Comparison of ENCODE assay signal across 1 cellular context in the genomic region with DNA sequence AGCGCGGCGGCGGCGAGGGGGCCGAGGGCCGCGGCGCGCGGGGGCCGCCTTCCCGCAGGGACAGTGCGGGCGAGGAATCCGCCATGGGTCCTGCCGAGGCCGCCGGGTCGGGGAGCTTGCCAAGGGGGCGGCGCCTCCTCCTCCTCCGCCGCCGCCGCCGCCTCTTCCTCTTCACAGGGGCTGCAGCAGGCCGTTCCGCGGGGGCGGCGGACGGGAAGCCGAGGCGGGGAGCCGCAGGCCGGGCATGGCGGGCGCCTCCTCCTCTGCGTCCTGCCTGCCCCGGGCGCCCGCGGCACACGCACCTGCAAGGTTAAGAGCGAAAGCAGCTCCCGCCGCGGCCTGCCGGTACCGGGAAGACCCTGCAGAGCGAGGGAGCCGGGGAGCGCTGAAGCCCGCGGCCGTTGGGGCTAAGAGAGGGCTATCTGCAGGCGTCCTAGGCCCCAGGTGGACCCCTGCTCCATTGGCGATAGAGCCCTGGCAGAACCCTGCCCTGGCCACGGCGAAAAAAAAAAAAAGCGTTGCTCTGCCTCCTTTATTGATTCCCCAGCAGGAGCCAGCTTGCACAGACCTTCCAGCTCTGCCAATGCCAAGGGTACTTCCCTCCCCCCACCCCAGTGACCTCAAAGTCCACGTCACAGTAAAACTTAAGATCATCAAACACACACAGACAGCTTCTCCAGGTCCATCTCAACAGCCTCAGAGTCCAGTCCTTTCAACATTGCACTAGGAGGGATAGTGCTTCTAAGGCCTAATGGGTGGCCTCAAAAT.
TF ChIP-seq lines count a peak whose summit lies in the region.

A gene with protein sequence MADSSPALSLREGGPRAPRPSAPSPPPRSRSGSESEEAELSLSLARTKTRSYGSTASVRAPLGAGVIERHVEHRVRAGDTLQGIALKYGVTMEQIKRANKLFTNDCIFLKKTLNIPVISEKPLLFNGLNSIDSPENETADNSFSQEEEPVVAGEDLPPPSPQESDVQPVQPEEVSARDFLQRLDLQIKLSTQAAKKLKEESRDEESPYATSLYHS (minus strand): TSS at position 118 of the 768 bp plus-strand sequence. CDS start 33 bp downstream, at position 85.

TF ChIP-seq in K562, 482 proteins besides CTCF, POLR2A, EP300 and RAD21 (continued from another document):
- TF ChIP-seq MYC (IDR thresholded peaks at IDR 0.05; ENCODE audit: low read depth, low read length) (no peak; the same call in 1 of the 2 replicates), MYC (CRISPR knock-in tag; IDR thresholded peaks at IDR 0.05; ENCODE audit: borderline replicate concordance, low read depth) (no peak), SMARCA4 (IDR thresholded peaks at IDR 0.05) (no peak), MAFG (tag; conservative IDR thresholded peaks at IDR 0.05) (no peak), CBX2 (IDR thresholded peaks at IDR 0.05; ENCODE audit: insufficient read depth, low read length, poor library complexity, severe bottlenecking) (no peak), DIDO1 (tag; IDR thresholded peaks at IDR 0.05; ENCODE audit: low read depth) (no peak)
- TF ChIP-seq, protein P1, sequence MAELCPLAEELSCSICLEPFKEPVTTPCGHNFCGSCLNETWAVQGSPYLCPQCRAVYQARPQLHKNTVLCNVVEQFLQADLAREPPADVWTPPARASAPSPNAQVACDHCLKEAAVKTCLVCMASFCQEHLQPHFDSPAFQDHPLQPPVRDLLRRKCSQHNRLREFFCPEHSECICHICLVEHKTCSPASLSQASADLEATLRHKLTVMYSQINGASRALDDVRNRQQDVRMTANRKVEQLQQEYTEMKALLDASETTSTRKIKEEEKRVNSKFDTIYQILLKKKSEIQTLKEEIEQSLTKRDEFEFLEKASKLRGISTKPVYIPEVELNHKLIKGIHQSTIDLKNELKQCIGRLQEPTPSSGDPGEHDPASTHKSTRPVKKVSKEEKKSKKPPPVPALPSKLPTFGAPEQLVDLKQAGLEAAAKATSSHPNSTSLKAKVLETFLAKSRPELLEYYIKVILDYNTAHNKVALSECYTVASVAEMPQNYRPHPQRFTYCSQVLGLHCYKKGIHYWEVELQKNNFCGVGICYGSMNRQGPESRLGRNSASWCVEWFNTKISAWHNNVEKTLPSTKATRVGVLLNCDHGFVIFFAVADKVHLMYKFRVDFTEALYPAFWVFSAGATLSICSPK (IDR thresholded peaks at IDR 0.05; ENCODE audit: borderline replicate concordance) = no peak
- TF ChIP-seq, protein P2, sequence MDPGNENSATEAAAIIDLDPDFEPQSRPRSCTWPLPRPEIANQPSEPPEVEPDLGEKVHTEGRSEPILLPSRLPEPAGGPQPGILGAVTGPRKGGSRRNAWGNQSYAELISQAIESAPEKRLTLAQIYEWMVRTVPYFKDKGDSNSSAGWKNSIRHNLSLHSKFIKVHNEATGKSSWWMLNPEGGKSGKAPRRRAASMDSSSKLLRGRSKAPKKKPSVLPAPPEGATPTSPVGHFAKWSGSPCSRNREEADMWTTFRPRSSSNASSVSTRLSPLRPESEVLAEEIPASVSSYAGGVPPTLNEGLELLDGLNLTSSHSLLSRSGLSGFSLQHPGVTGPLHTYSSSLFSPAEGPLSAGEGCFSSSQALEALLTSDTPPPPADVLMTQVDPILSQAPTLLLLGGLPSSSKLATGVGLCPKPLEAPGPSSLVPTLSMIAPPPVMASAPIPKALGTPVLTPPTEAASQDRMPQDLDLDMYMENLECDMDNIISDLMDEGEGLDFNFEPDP (CRISPR knock-in tag; IDR thresholded peaks at IDR 0.05) = no peak
